Comparison of ENCODE assay signal across 8 cellular contexts in the genomic region with DNA sequence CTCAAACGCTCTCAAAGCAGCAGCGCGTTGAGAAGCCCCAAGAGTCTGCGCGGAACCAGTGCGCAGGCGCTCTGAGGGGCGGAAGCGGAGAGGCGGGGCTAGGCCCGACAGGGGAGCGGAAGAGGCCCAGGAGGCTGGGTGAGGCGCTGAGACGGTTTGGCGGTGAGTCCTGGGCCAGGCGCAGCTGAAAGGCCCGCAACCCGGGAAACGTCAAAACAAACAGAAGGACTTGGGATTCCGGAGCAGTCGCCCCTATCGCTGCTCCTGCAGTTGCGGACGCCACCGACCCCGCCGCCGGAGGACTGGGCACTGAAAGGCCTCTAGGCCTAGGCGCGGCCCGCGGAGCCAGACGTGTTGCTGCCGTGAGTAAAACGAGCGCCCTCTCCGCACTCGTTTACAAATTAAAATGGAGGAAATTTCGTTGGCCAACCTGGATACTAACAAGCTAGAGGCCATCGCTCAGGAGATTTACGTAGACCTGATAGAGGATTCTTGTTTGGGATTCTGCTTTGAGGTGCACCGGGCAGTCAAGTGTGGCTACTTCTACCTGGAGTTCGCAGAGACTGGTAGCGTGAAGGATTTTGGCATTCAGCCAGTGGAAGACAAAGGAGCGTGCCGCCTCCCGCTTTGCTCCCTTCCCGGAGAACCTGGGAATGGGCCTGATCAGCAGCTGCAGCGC.
DNase-seq lines count a peak whose midpoint lies in the region; ATAC-seq and TF ChIP-seq lines count a peak whose summit lies in the region.

Gene ATXN7L3B (plus strand): TSS at position 129 of the 679 bp plus-strand sequence. CDS start 278 bp downstream, at position 407.

- peak; percentile 83 for TF ChIP-seq POLR2A in GM18951 (IDR thresholded peaks at IDR 0.05; ENCODE audit: extremely low read depth, insufficient read depth, insufficient read length)

- DNase-seq in AG08396 (ENCODE audit: low spot score): peak; percentile 96
- peak; percentile 97 for DNase-seq in NCI-H345 (lab: John Stamatoyannopoulos, UW)
- DNase-seq in activated CD4-positive, CD25-positive, alpha-beta regulatory T cell (lab: John Stamatoyannopoulos, UW): peak; percentile 82 to 90 (median 90)
- peak; percentile 96 for DNase-seq in central memory CD4-positive, alpha-beta T cell
- DNase-seq in iris pigment epithelial cell (ENCODE audit: low read depth): peak; percentile 94
- peak; percentile 95 for DNase-seq in stimulated activated CD4-positive, alpha-beta T cell treated with anti-CD3 and anti-CD28 coated beads, Interleukin-12 subunit alpha, Interleukin-12 subunit beta, amount 100 ng/mL, for 4 hours

- in situ Hi-C loops in GM18951 (cut with MboI; ENCODE audit: low sequenced_read_pairs, unreplicated experiment): no loop called here

- peak; percentile 98 for ATAC-seq in HG03196 (IDR thresholded peaks at IDR 0.05; ENCODE audit: unreplicated experiment)

Comparison
In these comparisons a context has a peak if more than half of its experiments do, and no peak if none do; other contexts are left out.
1. Peak in every context shown above with its lines: DNase-seq and ATAC-seq.